ENCODE assay signal across 8 cellular contexts in genomic region chr4:184347251-184348239, GRCh38.
DNase-seq lines count a peak whose midpoint lies in the region; ATAC-seq and TF ChIP-seq lines count a peak whose summit lies in the region.

No MANE protein-coding gene starts in this region.

- peak overlapping the region; percentile 54 for H3K27ac ChIP-seq in caudate nucleus (ENCODE audit: low read depth, low read length)
- H3K27ac ChIP-seq in lung (ENCODE audit: low read depth in 1 of 2, low read length in 1 of 2): peak overlapping the region; percentile 86 to 89

- H3K9me3 ChIP-seq in lung (ENCODE audit: control insufficient read depth in 2 of 2, insufficient read depth in 1 of 2, low read length in 1 of 2): no peaks in the 10 kb centered on the region

- H3K4me3 ChIP-seq in lung: no peak overlapping the region

- H3K4me1 ChIP-seq in lung (ENCODE audit: control insufficient read depth in 2 of 2, insufficient read depth in 2 of 2, low read length in 2 of 2): peaks cover 16 to 25% of the 10 kb centered on the region in 2 donors

- no peaks in the 10 kb centered on the region for H3K36me3 ChIP-seq in lung (ENCODE audit: control insufficient read depth in 2 of 2, insufficient read depth in 2 of 2, low read length in 2 of 2)

- peak; percentile 75 for ATAC-seq in GM18517 (IDR thresholded peaks at IDR 0.05; ENCODE audit: unreplicated experiment)
- peak; percentile 70 for ATAC-seq in HG02678 (IDR thresholded peaks at IDR 0.05; ENCODE audit: unreplicated experiment)
- peak; percentile 39 for ATAC-seq in lung (ENCODE audit: insufficient read depth, low FRiP score)

- 37 to 43% methylated on average over 16 of the region's 16 CpGs for WGBS in lung, 2 donors

- DNase-seq in NCI-H1436 treated with DMSO at 0.1 percent for 48 hours (lab: John Stamatoyannopoulos, UW): peak; percentile 85
- peak in 1 of 61 donors; percentile 20 for DNase-seq in caudate nucleus (lab: John Stamatoyannopoulos, UW)
- DNase-seq in lung (ENCODE audit: low spot score): peak; percentile 47
- no peak for DNase-seq in GM19238 (ENCODE audit: insufficient read length, low spot score)
- no peak for DNase-seq in GM19240 (ENCODE audit: insufficient read length, low spot score)
- no peak for DNase-seq in NCI-H2029 treated with DMSO at 0.1 percent for 48 hours (lab: John Stamatoyannopoulos, UW)

- TF ChIP-seq CTCF in lung (IDR thresholded peaks at IDR 0.05; ENCODE audit: control extremely low read depth, extremely low read depth): no peak

- no peaks in the 10 kb centered on the region for H3K27me3 ChIP-seq in lung (ENCODE audit: control insufficient read depth, insufficient read depth)

Comparison
In these comparisons a context has a peak if more than half of its experiments do, and no peak if none do; other contexts are left out.
1. DNase-seq: peak in NCI-H1436 treated with DMSO at 0.1 percent for 48 hours (single experiment) and lung (single experiment); none in GM19238 (single experiment), GM19240 (single experiment) and NCI-H2029 treated with DMSO at 0.1 percent for 48 hours (single experiment).
2. Peak in every context shown above with its lines, with median percentiles within 50 percentile points of each other: ATAC-seq.